Comparison of ENCODE assay signal across 16 cellular contexts in the genomic region with DNA sequence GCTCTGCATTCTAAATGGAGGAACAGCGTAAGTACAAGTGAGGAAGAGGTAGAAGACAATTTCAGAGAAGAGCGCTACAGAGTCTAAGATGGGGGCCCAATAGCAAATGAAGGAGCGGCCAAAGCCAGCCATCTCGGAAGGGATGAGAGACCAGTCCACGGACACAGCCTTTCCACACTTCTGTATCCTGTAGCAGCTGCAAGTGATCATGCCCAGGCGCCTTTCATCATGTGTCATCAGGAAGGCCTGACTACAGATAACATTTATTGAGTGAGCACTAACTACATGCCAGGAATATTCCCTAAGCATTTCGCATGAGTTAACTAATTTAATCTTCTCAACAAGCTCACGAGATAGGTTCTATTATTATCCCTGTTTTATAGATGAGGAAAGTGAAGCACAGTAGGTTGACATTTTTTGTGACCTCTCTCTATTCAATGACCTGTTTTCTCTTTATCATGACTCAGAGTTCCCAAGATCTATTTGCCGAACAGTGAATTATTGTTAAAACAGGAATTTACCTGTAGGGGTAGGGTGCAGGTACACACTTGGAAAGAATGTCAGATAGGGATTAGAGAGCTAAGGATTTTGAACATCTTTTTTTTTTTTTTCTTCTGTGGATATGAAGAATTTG.
"Had no signal": no experiment of that assay in that cellular context is flagged by ENCODE, and none has a peak within 500 bp of the region (broad histone marks: within the 10 kb centered on the region; RNA-seq: fewer than 3 reads in every experiment).

No MANE protein-coding gene starts in this region.

- H3K27me3 ChIP-seq: breast epithelium, dorsolateral prefrontal cortex, esophagus squamous epithelium, transverse colon had no signal

- H3K27ac Mint-ChIP-seq: activated CD4-positive, alpha-beta memory T cell treated with anti-CD3 and anti-CD28 coated beads, Interleukin-2, amount 10 ng/mL, durations not matched to agents 7 days and 5 days; activated naive CD8-positive, alpha-beta T cell; naive B cell; stimulated activated memory B cell treated with anti-CD40 and anti-IgM and Interleukin-4, amounts not matched to agents 10 μg/mL and 1 μg/mL and 100 μg/mL, for 72 hours had no signal

- ATAC-seq: lower lobe of right lung; stimulated activated memory B cell treated with anti-CD40 and anti-IgM and Interleukin-4, amounts not matched to agents 10 μg/mL and 1 μg/mL and 100 μg/mL, for 72 hours had no signal

- H3K36me3 Mint-ChIP-seq: activated naive CD8-positive, alpha-beta T cell; naive B cell; stimulated activated memory B cell treated with anti-CD40 and anti-IgM and Interleukin-4, amounts not matched to agents 10 μg/mL and 1 μg/mL and 100 μg/mL, for 72 hours had no signal

- H3K9me3 Mint-ChIP-seq: stimulated activated memory B cell treated with anti-CD40 and anti-IgM and Interleukin-4, amounts not matched to agents 10 μg/mL and 1 μg/mL and 100 μg/mL, for 72 hours had no signal

- H3K4me1 ChIP-seq: breast epithelium, esophagus squamous epithelium, lower lobe of right lung, transverse colon had no signal

- H3K36me3 ChIP-seq: breast epithelium, esophagus squamous epithelium, lower lobe of right lung, transverse colon had no signal

- DNase-seq: activated CD4-positive, alpha-beta memory T cell treated with anti-CD3 and anti-CD28 coated beads, Interleukin-2, amount 10 ng/mL, durations not matched to agents 7 days and 5 days; activated gamma-delta T cell; activated T-cell treated with anti-CD3 and anti-CD28 coated beads, Interleukin-2, amount 50 U/mL, for 48 hours; anterior cingulate cortex; dorsolateral prefrontal cortex; esophagus squamous epithelium; hippocampal formation; lower lobe of right lung; midbrain; naive B cell; T1000; transverse colon had no signal

- H3K4me3 Mint-ChIP-seq: activated CD4-positive, alpha-beta memory T cell treated with anti-CD3 and anti-CD28 coated beads, Interleukin-2, amount 10 ng/mL, durations not matched to agents 7 days and 5 days; activated naive CD8-positive, alpha-beta T cell; naive B cell; stimulated activated memory B cell treated with anti-CD40 and anti-IgM and Interleukin-4, amounts not matched to agents 10 μg/mL and 1 μg/mL and 100 μg/mL, for 72 hours had no signal

- H3K4me3 ChIP-seq: breast epithelium, dorsolateral prefrontal cortex, esophagus squamous epithelium, lower lobe of right lung, transverse colon had no signal

- H3K27ac ChIP-seq: breast epithelium, dorsolateral prefrontal cortex, esophagus squamous epithelium, lower lobe of right lung, transverse colon, VCaP had no signal

- H3K4me1 Mint-ChIP-seq: naive B cell; stimulated activated memory B cell treated with anti-CD40 and anti-IgM and Interleukin-4, amounts not matched to agents 10 μg/mL and 1 μg/mL and 100 μg/mL, for 72 hours had no signal

- H3K9me3 ChIP-seq: esophagus squamous epithelium, lower lobe of right lung, transverse colon had no signal
